ENCODE assay signal across 8 cellular contexts in genomic region chr19:14419038-14419813, GRCh38. TPM values are rescaled to one million over a fixed set of nuclear protein-coding genes. Genes with fewer than 3 reads are reported as not detected.
A peak's percentile ranks its signal among the peaks of the same experiment; 100 is the strongest.
DNase-seq lines count a peak whose midpoint lies in the region; ATAC-seq and TF ChIP-seq lines count a peak whose summit lies in the region.

TSS of gene DDX39A (minus strand) at chr19:14419341. CDS start at chr19:14413220, 6,121 bp downstream.

- H3K9me3 Mint-ChIP-seq in activated CD4-positive, alpha-beta T cell treated with anti-CD3 and anti-CD28 coated beads, Interleukin-2, amount 10 ng/mL, durations not matched to agents 24 days and 14 days, result no peaks in the 10 kb centered on the region

- DNase-seq in BJ (ENCODE audit: low read depth) (peak; percentile 97), NCI-H526 treated with DMSO at 0.1 percent for 48 hours (lab: John Stamatoyannopoulos, UW) (peak; percentile 95), coronary artery (ENCODE audit: low spot score) (peak; percentile 99), left colon (peak; percentile 98 to 99)
- DNase-seq in activated CD4-positive, alpha-beta T cell treated with anti-CD3 and anti-CD28 coated beads, Interleukin-2, amount 10 ng/mL, durations not matched to agents 24 days and 14 days, result peak; percentile 99
- peak; percentile 98 for DNase-seq in stimulated activated CD4-positive, alpha-beta T cell treated with anti-CD3 and anti-CD28 coated beads, Interleukin-1b, Interleukin-23, amount 100 ng/mL, for 48 hours

- CTCF ChIA-PET in BJ (lab: Yijun Ruan, JAX), result interaction anchor here (1.1 to 1.6 kb wide), 3 partner anchors 11 to 13 kb away, joined by 3 to 6 read pairs (median 6); no protein-coding TSS in a partner anchor

- POLR2A ChIA-PET in BJ (lab: Charles Lee), result no interaction called here

- H3K4me3 ChIP-seq in BJ (ENCODE audit: low read depth, low read length), result peak within 1 kb of the TSS; percentile 76
- peak within 1 kb of the TSS; percentile 99 for H3K4me3 ChIP-seq in coronary artery

- intact Hi-C loops in activated CD4-positive, alpha-beta T cell treated with anti-CD3 and anti-CD28 coated beads, Interleukin-2, amount 10 ng/mL, durations not matched to agents 24 days and 14 days (cut with micrococcal nuclease), result loop anchor here (1.0 to 10.0 kb wide), 4 partner anchors 14 to 1484 kb away; partner anchors contain the start of genes CALR, FARSA and PKN1
- intact Hi-C loops in left colon (cut with DNase I, micrococcal nuclease), result no loop called here

- peaks cover 29% of the 10 kb centered on the region for H3K36me3 Mint-ChIP-seq in activated CD4-positive, alpha-beta T cell treated with anti-CD3 and anti-CD28 coated beads, Interleukin-2, amount 10 ng/mL, durations not matched to agents 24 days and 14 days (ENCODE audit: low read depth)

- H3K4me1 Mint-ChIP-seq in activated CD4-positive, alpha-beta T cell treated with anti-CD3 and anti-CD28 coated beads, Interleukin-2, amount 10 ng/mL, durations not matched to agents 24 days and 14 days, result peaks cover 28% of the 10 kb centered on the region

- H3K27me3 Mint-ChIP-seq in activated CD4-positive, alpha-beta T cell treated with anti-CD3 and anti-CD28 coated beads, Interleukin-2, amount 10 ng/mL, durations not matched to agents 24 days and 14 days, result peaks cover 3% of the 10 kb centered on the region

- H3K27ac ChIP-seq in coronary artery, result peak within 1 kb of the TSS; percentile 93 to 98

- TF ChIP-seq CTCF in BJ (IDR thresholded peaks at IDR 0.05; ENCODE audit: insufficient read depth, low read depth, low read length) (no peak), coronary artery (IDR thresholded peaks at IDR 0.05) (no peak)

- H3K27me3 ChIP-seq in BJ (ENCODE audit: control insufficient read depth, insufficient read depth, low read length), result no peaks in the 10 kb centered on the region

- peak within 1 kb of the TSS; percentile 97 for H3K4me3 Mint-ChIP-seq in activated CD4-positive, alpha-beta T cell treated with anti-CD3 and anti-CD28 coated beads, Interleukin-2, amount 10 ng/mL, durations not matched to agents 24 days and 14 days

- ATAC-seq in GM19324 (IDR thresholded peaks at IDR 0.05; ENCODE audit: low FRiP score, unreplicated experiment) (peak; percentile 90), HG03469 (IDR thresholded peaks at IDR 0.05; ENCODE audit: unreplicated experiment) (peak; percentile 72), left colon (peak; percentile 89)

- H3K36me3 ChIP-seq in BJ (ENCODE audit: control insufficient read depth, insufficient read depth, low read length), result no peaks in the 10 kb centered on the region

- H3K27ac Mint-ChIP-seq in activated CD4-positive, alpha-beta T cell treated with anti-CD3 and anti-CD28 coated beads, Interleukin-2, amount 10 ng/mL, durations not matched to agents 24 days and 14 days, result peak within 1 kb of the TSS; percentile 99

RNA-seq across cellular contexts. Expression of gene DDX39A, which starts in this region (rescaled TPM):
- 37.9 and 64.0 TPM in 2 replicates for polyA plus RNA-seq in BJ (2011; rRNA removed)
- polyA minus RNA-seq in BJ (2011; rRNA and poly(A)+ RNA removed), result 28.6 and 32.7 TPM in 2 replicates
- 274 and 280 TPM in 2 replicates for total RNA-seq in activated CD4-positive, alpha-beta T cell treated with anti-CD3 and anti-CD28 coated beads, Interleukin-2, amount 10 ng/mL, durations not matched to agents 24 days and 14 days
- total RNA-seq in left colon, result 10 to 100 TPM; 55.3 to 85.8 TPM

Comparison
In these comparisons a context has a peak if more than half of its experiments do, and no peak if none do; other contexts are left out.
1. Peak in every context shown above with its lines: DNase-seq, ATAC-seq, H3K4me3 ChIP-seq and H3K27ac ChIP-seq.